ENCODE assay signal across 1 cellular context in genomic region chr17:4740584-4740983, GRCh38.
TF ChIP-seq lines count a peak whose summit lies in the region.

No MANE protein-coding gene starts in this region.

TF ChIP-seq in GM23338, 12 proteins besides CTCF, POLR2A, EP300 and RAD21:
- TF ChIP-seq ETS1 (IDR thresholded peaks at IDR 0.05) (no peak), POLR2AphosphoS5 (IDR thresholded peaks at IDR 0.05; ENCODE audit: low read depth) (no peak), JUNB (IDR thresholded peaks at IDR 0.05; ENCODE audit: unreplicated experiment) (no peak), STAT1 (IDR thresholded peaks at IDR 0.05; ENCODE audit: unreplicated experiment) (no peak), NANOG (IDR thresholded peaks at IDR 0.05; ENCODE audit: borderline replicate concordance) (no peak), EZH2phosphoT487 (IDR thresholded peaks at IDR 0.05; ENCODE audit: unreplicated experiment) (no peak), ZNF462 (CRISPR knock-in tag; IDR thresholded peaks at IDR 0.05) (no peak), ZNF114 (CRISPR knock-in tag; IDR thresholded peaks at IDR 0.05) (no peak)
